Comparison of ENCODE assay signal across 1 cellular context in the genomic region with DNA sequence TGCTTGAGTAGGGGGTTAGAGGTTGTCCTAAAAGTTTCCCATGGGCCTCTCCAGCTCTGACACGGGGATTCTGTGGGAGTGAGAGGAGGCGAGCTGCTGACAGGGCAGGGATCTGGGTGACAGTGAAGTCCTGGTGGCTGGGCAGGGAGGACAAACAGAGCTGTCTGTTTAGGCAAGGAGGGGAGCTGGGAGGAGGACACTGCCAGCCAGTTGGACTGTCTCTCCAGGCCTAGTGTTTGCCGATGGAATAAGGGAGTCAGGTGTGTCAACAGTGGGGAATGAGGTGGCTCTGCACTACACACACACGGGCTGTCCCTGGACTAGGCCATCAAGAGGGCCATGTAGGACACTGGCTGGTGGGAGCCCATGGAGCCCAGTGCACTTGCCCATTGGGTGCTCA.
TF ChIP-seq lines count a peak whose summit lies in the region.

No MANE protein-coding gene starts in this region.

TF ChIP-seq in HepG2, 621 proteins besides CTCF, POLR2A, EP300 and RAD21 (continues in another document):
- no peak for TF ChIP-seq SRY (CRISPR knock-in tag; IDR thresholded peaks at IDR 0.05)
- TF ChIP-seq JARID2 (CRISPR knock-in tag; IDR thresholded peaks at IDR 0.05; ENCODE audit: insufficient replicate concordance): no peak
- no peak for TF ChIP-seq ZNF282 (IDR thresholded peaks at IDR 0.05; ENCODE audit: partially characterized antibody)
- TF ChIP-seq ZNF326 (CRISPR knock-in tag; IDR thresholded peaks at IDR 0.05; ENCODE audit: borderline replicate concordance): no peak
- no peak for TF ChIP-seq ZNF546 (CRISPR knock-in tag; conservative IDR thresholded peaks at IDR 0.05)
- 0 out of 2 replicates have a peak, but pooled peaks have one; percentile 26 for TF ChIP-seq RCOR2 (CRISPR knock-in tag; IDR thresholded peaks at IDR 0.05)
- TF ChIP-seq, protein P1, sequence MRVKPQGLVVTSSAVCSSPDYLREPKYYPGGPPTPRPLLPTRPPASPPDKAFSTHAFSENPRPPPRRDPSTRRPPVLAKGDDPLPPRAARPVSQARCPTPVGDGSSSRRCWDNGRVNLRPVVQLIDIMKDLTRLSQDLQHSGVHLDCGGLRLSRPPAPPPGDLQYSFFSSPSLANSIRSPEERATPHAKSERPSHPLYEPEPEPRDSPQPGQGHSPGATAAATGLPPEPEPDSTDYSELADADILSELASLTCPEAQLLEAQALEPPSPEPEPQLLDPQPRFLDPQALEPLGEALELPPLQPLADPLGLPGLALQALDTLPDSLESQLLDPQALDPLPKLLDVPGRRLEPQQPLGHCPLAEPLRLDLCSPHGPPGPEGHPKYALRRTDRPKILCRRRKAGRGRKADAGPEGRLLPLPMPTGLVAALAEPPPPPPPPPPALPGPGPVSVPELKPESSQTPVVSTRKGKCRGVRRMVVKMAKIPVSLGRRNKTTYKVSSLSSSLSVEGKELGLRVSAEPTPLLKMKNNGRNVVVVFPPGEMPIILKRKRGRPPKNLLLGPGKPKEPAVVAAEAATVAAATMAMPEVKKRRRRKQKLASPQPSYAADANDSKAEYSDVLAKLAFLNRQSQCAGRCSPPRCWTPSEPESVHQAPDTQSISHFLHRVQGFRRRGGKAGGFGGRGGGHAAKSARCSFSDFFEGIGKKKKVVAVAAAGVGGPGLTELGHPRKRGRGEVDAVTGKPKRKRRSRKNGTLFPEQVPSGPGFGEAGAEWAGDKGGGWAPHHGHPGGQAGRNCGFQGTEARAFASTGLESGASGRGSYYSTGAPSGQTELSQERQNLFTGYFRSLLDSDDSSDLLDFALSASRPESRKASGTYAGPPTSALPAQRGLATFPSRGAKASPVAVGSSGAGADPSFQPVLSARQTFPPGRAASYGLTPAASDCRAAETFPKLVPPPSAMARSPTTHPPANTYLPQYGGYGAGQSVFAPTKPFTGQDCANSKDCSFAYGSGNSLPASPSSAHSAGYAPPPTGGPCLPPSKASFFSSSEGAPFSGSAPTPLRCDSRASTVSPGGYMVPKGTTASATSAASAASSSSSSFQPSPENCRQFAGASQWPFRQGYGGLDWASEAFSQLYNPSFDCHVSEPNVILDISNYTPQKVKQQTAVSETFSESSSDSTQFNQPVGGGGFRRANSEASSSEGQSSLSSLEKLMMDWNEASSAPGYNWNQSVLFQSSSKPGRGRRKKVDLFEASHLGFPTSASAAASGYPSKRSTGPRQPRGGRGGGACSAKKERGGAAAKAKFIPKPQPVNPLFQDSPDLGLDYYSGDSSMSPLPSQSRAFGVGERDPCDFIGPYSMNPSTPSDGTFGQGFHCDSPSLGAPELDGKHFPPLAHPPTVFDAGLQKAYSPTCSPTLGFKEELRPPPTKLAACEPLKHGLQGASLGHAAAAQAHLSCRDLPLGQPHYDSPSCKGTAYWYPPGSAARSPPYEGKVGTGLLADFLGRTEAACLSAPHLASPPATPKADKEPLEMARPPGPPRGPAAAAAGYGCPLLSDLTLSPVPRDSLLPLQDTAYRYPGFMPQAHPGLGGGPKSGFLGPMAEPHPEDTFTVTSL (CRISPR knock-in tag; IDR thresholded peaks at IDR 0.05; ENCODE audit: borderline replicate concordance): no peak
- TF ChIP-seq ZNF652 (CRISPR knock-in tag; IDR thresholded peaks at IDR 0.05; ENCODE audit: borderline replicate concordance, low read depth): no peak
- TF ChIP-seq, protein P2, sequence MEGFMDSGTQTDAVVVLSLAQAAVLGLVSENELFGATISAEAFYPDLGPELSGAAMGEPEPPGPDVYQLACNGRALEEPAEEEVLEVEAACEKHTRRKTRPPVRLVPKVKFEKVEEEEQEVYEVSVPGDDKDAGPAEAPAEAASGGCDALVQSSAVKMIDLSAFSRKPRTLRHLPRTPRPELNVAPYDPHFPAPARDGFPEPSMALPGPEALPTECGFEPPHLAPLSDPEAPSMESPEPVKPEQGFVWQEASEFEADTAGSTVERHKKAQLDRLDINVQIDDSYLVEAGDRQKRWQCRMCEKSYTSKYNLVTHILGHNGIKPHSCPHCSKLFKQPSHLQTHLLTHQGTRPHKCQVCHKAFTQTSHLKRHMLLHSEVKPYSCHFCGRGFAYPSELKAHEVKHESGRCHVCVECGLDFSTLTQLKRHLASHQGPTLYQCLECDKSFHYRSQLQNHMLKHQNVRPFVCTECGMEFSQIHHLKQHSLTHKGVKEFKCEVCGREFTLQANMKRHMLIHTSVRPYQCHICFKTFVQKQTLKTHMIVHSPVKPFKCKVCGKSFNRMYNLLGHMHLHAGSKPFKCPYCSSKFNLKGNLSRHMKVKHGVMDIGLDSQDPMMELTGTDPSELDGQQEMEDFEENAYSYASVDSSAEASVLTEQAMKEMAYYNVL (CRISPR knock-in tag; IDR thresholded peaks at IDR 0.05; ENCODE audit: borderline replicate concordance): no peak
- TF ChIP-seq ZBTB21 (CRISPR knock-in tag; IDR thresholded peaks at IDR 0.05): no peak
- TF ChIP-seq KMT2A (CRISPR knock-in tag; IDR thresholded peaks at IDR 0.05): no peak
- no peak for TF ChIP-seq ZNF780A (CRISPR knock-in tag; IDR thresholded peaks at IDR 0.05)
- TF ChIP-seq ATF1 (CRISPR knock-in tag; IDR thresholded peaks at IDR 0.05): no peak
- TF ChIP-seq KMT2B (CRISPR knock-in tag; IDR thresholded peaks at IDR 0.05): 0 out of 2 replicates have a peak, but pooled peaks have one; percentile 36
- TF ChIP-seq ARNT (IDR thresholded peaks at IDR 0.05): no peak
- TF ChIP-seq ZNF766 (CRISPR knock-in tag; IDR thresholded peaks at IDR 0.05; ENCODE audit: borderline replicate concordance): no peak
- TF ChIP-seq ZKSCAN5 (CRISPR knock-in tag; IDR thresholded peaks at IDR 0.05): no peak
- TF ChIP-seq NFKB2 (CRISPR knock-in tag; IDR thresholded peaks at IDR 0.05; ENCODE audit: borderline replicate concordance): no peak
- TF ChIP-seq RBAK (CRISPR knock-in tag; IDR thresholded peaks at IDR 0.05): no peak
- TF ChIP-seq, protein P3, sequence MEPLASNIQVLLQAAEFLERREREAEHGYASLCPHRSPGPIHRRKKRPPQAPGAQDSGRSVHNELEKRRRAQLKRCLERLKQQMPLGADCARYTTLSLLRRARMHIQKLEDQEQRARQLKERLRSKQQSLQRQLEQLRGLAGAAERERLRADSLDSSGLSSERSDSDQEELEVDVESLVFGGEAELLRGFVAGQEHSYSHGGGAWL (CRISPR knock-in tag; IDR thresholded peaks at IDR 0.05): no peak; the same call in 1 of the 2 replicates
- TF ChIP-seq, protein P4, sequence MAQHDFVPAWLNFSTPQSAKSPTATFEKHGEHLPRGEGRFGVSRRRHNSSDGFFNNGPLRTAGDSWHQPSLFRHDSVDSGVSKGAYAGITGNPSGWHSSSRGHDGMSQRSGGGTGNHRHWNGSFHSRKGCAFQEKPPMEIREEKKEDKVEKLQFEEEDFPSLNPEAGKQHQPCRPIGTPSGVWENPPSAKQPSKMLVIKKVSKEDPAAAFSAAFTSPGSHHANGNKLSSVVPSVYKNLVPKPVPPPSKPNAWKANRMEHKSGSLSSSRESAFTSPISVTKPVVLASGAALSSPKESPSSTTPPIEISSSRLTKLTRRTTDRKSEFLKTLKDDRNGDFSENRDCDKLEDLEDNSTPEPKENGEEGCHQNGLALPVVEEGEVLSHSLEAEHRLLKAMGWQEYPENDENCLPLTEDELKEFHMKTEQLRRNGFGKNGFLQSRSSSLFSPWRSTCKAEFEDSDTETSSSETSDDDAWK (CRISPR knock-in tag; IDR thresholded peaks at IDR 0.05): no peak
- TF ChIP-seq, protein P5, sequence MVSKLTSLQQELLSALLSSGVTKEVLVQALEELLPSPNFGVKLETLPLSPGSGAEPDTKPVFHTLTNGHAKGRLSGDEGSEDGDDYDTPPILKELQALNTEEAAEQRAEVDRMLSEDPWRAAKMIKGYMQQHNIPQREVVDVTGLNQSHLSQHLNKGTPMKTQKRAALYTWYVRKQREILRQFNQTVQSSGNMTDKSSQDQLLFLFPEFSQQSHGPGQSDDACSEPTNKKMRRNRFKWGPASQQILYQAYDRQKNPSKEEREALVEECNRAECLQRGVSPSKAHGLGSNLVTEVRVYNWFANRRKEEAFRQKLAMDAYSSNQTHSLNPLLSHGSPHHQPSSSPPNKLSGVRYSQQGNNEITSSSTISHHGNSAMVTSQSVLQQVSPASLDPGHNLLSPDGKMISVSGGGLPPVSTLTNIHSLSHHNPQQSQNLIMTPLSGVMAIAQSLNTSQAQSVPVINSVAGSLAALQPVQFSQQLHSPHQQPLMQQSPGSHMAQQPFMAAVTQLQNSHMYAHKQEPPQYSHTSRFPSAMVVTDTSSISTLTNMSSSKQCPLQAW (CRISPR knock-in tag; IDR thresholded peaks at IDR 0.05): 0 out of 2 replicates have a peak, but pooled peaks have one; percentile 60
- TF ChIP-seq, protein P6, sequence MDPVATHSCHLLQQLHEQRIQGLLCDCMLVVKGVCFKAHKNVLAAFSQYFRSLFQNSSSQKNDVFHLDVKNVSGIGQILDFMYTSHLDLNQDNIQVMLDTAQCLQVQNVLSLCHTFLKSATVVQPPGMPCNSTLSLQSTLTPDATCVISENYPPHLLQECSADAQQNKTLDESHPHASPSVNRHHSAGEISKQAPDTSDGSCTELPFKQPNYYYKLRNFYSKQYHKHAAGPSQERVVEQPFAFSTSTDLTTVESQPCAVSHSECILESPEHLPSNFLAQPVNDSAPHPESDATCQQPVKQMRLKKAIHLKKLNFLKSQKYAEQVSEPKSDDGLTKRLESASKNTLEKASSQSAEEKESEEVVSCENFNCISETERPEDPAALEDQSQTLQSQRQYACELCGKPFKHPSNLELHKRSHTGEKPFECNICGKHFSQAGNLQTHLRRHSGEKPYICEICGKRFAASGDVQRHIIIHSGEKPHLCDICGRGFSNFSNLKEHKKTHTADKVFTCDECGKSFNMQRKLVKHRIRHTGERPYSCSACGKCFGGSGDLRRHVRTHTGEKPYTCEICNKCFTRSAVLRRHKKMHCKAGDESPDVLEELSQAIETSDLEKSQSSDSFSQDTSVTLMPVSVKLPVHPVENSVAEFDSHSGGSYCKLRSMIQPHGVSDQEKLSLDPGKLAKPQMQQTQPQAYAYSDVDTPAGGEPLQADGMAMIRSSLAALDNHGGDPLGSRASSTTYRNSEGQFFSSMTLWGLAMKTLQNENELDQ (CRISPR knock-in tag; IDR thresholded peaks at IDR 0.05; ENCODE audit: borderline replicate concordance): no peak
- TF ChIP-seq YEATS4 (CRISPR knock-in tag; IDR thresholded peaks at IDR 0.05; ENCODE audit: borderline replicate concordance): no peak
- TF ChIP-seq, protein P7, sequence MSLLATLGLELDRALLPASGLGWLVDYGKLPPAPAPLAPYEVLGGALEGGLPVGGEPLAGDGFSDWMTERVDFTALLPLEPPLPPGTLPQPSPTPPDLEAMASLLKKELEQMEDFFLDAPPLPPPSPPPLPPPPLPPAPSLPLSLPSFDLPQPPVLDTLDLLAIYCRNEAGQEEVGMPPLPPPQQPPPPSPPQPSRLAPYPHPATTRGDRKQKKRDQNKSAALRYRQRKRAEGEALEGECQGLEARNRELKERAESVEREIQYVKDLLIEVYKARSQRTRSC (CRISPR knock-in tag; IDR thresholded peaks at IDR 0.05; ENCODE audit: low read depth): no peak
- TF ChIP-seq, protein P8, sequence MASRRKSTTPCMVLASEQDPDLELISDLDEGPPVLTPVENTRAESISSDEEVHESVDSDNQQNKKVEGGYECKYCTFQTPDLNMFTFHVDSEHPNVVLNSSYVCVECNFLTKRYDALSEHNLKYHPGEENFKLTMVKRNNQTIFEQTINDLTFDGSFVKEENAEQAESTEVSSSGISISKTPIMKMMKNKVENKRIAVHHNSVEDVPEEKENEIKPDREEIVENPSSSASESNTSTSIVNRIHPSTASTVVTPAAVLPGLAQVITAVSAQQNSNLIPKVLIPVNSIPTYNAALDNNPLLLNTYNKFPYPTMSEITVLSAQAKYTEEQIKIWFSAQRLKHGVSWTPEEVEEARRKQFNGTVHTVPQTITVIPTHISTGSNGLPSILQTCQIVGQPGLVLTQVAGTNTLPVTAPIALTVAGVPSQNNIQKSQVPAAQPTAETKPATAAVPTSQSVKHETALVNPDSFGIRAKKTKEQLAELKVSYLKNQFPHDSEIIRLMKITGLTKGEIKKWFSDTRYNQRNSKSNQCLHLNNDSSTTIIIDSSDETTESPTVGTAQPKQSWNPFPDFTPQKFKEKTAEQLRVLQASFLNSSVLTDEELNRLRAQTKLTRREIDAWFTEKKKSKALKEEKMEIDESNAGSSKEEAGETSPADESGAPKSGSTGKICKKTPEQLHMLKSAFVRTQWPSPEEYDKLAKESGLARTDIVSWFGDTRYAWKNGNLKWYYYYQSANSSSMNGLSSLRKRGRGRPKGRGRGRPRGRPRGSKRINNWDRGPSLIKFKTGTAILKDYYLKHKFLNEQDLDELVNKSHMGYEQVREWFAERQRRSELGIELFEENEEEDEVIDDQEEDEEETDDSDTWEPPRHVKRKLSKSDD (CRISPR knock-in tag; IDR thresholded peaks at IDR 0.05; ENCODE audit: low read depth): no peak
- no peak for TF ChIP-seq ZNF552 (CRISPR knock-in tag; IDR thresholded peaks at IDR 0.05; ENCODE audit: borderline replicate concordance)
- no peak for TF ChIP-seq ZNF570 (CRISPR knock-in tag; IDR thresholded peaks at IDR 0.05; ENCODE audit: borderline replicate concordance)
- TF ChIP-seq, protein P9, sequence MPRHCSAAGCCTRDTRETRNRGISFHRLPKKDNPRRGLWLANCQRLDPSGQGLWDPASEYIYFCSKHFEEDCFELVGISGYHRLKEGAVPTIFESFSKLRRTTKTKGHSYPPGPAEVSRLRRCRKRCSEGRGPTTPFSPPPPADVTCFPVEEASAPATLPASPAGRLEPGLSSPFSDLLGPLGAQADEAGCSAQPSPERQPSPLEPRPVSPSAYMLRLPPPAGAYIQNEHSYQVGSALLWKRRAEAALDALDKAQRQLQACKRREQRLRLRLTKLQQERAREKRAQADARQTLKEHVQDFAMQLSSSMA (CRISPR knock-in tag; IDR thresholded peaks at IDR 0.05): no peak
- TF ChIP-seq SOX13 (IDR thresholded peaks at IDR 0.05): no peak
- TF ChIP-seq SOX13 (CRISPR knock-in tag; conservative IDR thresholded peaks at IDR 0.05 in 1 of 2, IDR thresholded peaks at IDR 0.05 in 1 of 2): peak in 1 of 2 experiments; percentile 50; a peak in 1 of 4 replicates
- no peak for TF ChIP-seq POGZ (CRISPR knock-in tag; IDR thresholded peaks at IDR 0.05)
- TF ChIP-seq, protein P10, sequence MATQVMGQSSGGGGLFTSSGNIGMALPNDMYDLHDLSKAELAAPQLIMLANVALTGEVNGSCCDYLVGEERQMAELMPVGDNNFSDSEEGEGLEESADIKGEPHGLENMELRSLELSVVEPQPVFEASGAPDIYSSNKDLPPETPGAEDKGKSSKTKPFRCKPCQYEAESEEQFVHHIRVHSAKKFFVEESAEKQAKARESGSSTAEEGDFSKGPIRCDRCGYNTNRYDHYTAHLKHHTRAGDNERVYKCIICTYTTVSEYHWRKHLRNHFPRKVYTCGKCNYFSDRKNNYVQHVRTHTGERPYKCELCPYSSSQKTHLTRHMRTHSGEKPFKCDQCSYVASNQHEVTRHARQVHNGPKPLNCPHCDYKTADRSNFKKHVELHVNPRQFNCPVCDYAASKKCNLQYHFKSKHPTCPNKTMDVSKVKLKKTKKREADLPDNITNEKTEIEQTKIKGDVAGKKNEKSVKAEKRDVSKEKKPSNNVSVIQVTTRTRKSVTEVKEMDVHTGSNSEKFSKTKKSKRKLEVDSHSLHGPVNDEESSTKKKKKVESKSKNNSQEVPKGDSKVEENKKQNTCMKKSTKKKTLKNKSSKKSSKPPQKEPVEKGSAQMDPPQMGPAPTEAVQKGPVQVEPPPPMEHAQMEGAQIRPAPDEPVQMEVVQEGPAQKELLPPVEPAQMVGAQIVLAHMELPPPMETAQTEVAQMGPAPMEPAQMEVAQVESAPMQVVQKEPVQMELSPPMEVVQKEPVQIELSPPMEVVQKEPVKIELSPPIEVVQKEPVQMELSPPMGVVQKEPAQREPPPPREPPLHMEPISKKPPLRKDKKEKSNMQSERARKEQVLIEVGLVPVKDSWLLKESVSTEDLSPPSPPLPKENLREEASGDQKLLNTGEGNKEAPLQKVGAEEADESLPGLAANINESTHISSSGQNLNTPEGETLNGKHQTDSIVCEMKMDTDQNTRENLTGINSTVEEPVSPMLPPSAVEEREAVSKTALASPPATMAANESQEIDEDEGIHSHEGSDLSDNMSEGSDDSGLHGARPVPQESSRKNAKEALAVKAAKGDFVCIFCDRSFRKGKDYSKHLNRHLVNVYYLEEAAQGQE (IDR thresholded peaks at IDR 0.05; ENCODE audit: borderline replicate concordance in 1 of 2, low read depth in 1 of 2, low read length in 2 of 2): no peak
- TF ChIP-seq GFI1 (CRISPR knock-in tag; IDR thresholded peaks at IDR 0.05; ENCODE audit: borderline replicate concordance): no peak
